Comparison of ENCODE assay signal across 8 cellular contexts in genomic region chr6:107847844-107848802, GRCh38. TPM values are rescaled to one million over a fixed set of nuclear protein-coding genes. Genes with fewer than 3 reads are reported as not detected.
DNase-seq lines count a peak whose midpoint lies in the region; ATAC-seq lines count a peak whose summit lies in the region.

No MANE protein-coding gene starts in this region.

- H2AK5ac ChIP-seq in neuronal stem cell (ENCODE audit: low read depth, low read length): no peak overlapping the region

- peak overlapping the region; percentile 69 for H2BK15ac ChIP-seq in neuronal stem cell (ENCODE audit: low read length)

- no peak overlapping the region for H4K91ac ChIP-seq in neuronal stem cell (ENCODE audit: low read depth, low read length, poor library complexity)

- H4K8ac ChIP-seq in neuronal stem cell (ENCODE audit: low read depth, low read length): no peak overlapping the region

- H2AFZ ChIP-seq in neuronal stem cell (ENCODE audit: low read length): peak overlapping the region; percentile 94

- WGBS in neuronal stem cell (ENCODE audit: extremely low coverage in 2 of 2, insufficient read length in 2 of 2, insufficient replicate concordance in 1 of 2), 2 donors: no CpG with 5 or more reads among the region's 52 CpGs

- H3K9ac ChIP-seq in neuronal stem cell (ENCODE audit: low read depth, low read length, poor library complexity) (peak overlapping the region; percentile 56), stomach smooth muscle (ENCODE audit: low read length in 2 of 2) (peak overlapping the region; percentile 33 to 42)

- peak overlapping the region; percentile 35 for H2BK5ac ChIP-seq in neuronal stem cell (ENCODE audit: low read length)

- H3K4me2 ChIP-seq in neuronal stem cell (ENCODE audit: insufficient read depth, low read length, poor library complexity, severe bottlenecking): peak overlapping the region; percentile 86

- peak overlapping the region; percentile 49 to 78 for H3K4me3 ChIP-seq in neuronal stem cell (ENCODE audit: low read length in 2 of 2)
- H3K4me3 ChIP-seq in stomach smooth muscle (ENCODE audit: low read length in 2 of 2): peak overlapping the region; percentile 71 to 79

- peak overlapping the region; percentile 26 for H3K23ac ChIP-seq in neuronal stem cell (ENCODE audit: low read depth, low read length, poor library complexity)

- H3K4me1 ChIP-seq in neuronal stem cell (ENCODE audit: control insufficient read depth in 2 of 2, insufficient read depth in 1 of 2, low read depth in 1 of 2, low read length in 2 of 2) (peaks cover 3 to 4% of the 10 kb centered on the region in 2 donors), stomach smooth muscle (ENCODE audit: control insufficient read depth, insufficient read depth, low read length) (peaks cover 5% of the 10 kb centered on the region)

- no peaks in the 10 kb centered on the region for H3K79me1 ChIP-seq in neuronal stem cell (ENCODE audit: low read depth, low read length)

- ATAC-seq in GM21367 (IDR thresholded peaks at IDR 0.05; ENCODE audit: unreplicated experiment): peak; percentile 65

- H2BK120ac ChIP-seq in neuronal stem cell (ENCODE audit: low read depth, low read length): no peak overlapping the region

- no peaks in the 10 kb centered on the region for H3K9me3 ChIP-seq in neuronal stem cell (replicated peaks in 1 of 2; ENCODE audit: control insufficient read depth in 2 of 2, insufficient read depth in 1 of 2, low read depth in 1 of 2, low read length in 2 of 2)
- no peaks in the 10 kb centered on the region for H3K9me3 ChIP-seq in stomach smooth muscle (ENCODE audit: control insufficient read depth in 2 of 2, low read length in 2 of 2)

- H3K27ac ChIP-seq in neuronal stem cell (replicated peaks; ENCODE audit: low read length) (no peak overlapping the region), stomach smooth muscle (ENCODE audit: low read length) (no peak overlapping the region)

- peaks cover 0 to 41% (median 0%) of the 10 kb centered on the region in 3 experiments for H3K27me3 ChIP-seq in neuronal stem cell (ENCODE audit: control insufficient read depth in 3 of 3, insufficient read depth in 3 of 3, low read depth in 1 of 3, low read length in 3 of 3)
- peaks cover 4 to 6% of the 10 kb centered on the region in 2 donors for H3K27me3 ChIP-seq in stomach smooth muscle (ENCODE audit: control insufficient read depth in 1 of 2, insufficient read depth in 2 of 2, low read length in 2 of 2)

- no peak overlapping the region for H3K14ac ChIP-seq in neuronal stem cell (ENCODE audit: low read length)

- H3K4ac ChIP-seq in neuronal stem cell (ENCODE audit: low read length): no peak overlapping the region

- no peak overlapping the region for H2BK12ac ChIP-seq in neuronal stem cell (ENCODE audit: low read length)

- H3K36me3 ChIP-seq in neuronal stem cell (replicated peaks in 1 of 2; ENCODE audit: control insufficient read depth in 2 of 2, insufficient read depth in 2 of 2, low read length in 2 of 2) (no peaks in the 10 kb centered on the region), stomach smooth muscle (ENCODE audit: control insufficient read depth in 2 of 2, insufficient read depth in 2 of 2, low read length in 2 of 2) (no peaks in the 10 kb centered on the region)

- peak overlapping the region; percentile 91 for H3K18ac ChIP-seq in neuronal stem cell (ENCODE audit: low read length)

- DNase-seq in CD1c-positive myeloid dendritic cell (ENCODE audit: extremely low spot score) (peak; percentile 87), Kasumi-1 (lab: John Stamatoyannopoulos, UW) (peak; percentile 56 to 64), SHP77 treated with DMSO at 0.1 percent for 48 hours (lab: John Stamatoyannopoulos, UW) (peak; percentile 63), activated gamma-delta T cell treated with Interleukin-2 at 50 U/mL for 16 hours (peak; percentile 80), foreskin melanocyte (peak; percentile 67), neuronal stem cell (ENCODE audit: low spot score) (peak; percentile 83)

RNA-seq across cellular contexts. Expression of gene SCML4, which starts 24.0 kb away (rescaled TPM):
- 0.07 TPM for polyA plus RNA-seq in neuronal stem cell (2013, experiment 1 of 2)
- polyA plus RNA-seq in neuronal stem cell (2013, experiment 2 of 2): 0.03 TPM
